In the genomic region with DNA sequence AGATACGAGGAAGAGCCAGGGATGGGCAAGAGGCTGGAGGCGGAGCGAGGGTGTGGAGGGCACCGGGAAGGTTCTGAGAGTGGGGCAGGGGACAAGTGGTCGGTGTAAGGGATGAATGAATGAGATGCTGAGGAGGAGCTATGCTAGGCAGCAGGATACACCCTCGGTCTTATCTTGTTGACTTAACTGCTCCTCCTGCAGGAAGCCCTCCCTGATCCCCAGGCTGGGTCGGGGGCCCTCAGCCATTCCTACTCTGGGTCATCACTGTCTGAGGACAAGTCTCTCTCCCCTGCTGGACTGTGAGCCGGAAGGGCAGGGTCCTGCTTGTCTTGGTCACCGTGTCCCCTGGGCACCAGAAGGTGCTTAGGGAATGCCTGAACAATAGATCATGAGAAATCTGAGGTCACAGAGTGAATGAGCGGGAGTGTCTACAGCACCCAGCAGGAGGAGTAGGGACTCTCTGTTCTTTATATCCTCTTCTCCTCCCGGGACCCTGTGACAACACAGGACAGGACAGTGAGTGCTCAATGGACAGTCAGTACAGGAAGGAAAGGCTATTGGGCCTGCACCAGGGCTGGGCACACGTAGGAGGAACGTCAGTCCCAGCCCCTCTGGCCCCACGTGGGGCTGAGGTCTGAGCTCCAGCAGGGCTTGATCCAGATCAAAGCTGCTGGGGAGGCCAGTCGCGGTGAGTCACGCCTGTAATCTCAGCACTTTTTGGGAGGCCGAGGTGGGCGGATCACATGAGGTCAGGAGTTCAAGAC, we compare ENCODE assay signal across 8 cellular contexts. TPM values are rescaled to one million over a fixed set of nuclear protein-coding genes. Genes with fewer than 3 reads are reported as not detected.
DNase-seq lines count a peak whose midpoint lies in the region; ATAC-seq lines count a peak whose summit lies in the region.

No MANE protein-coding gene starts in this region.

- H3K9me3 ChIP-seq in HUES6 (ENCODE audit: control insufficient read depth, insufficient read depth, low read depth, low read length), result no peaks in the 10 kb centered on the region

- no peak overlapping the region for H3K9ac ChIP-seq in HUES6 (ENCODE audit: low read length)

- peaks cover 41% of the 10 kb centered on the region for H3K27me3 ChIP-seq in HUES6 (ENCODE audit: control insufficient read depth, insufficient read depth, low read length)

- H3K4me3 ChIP-seq in HUES6 (ENCODE audit: low read depth, low read length), result peak overlapping the region; percentile 37

- no peaks in the 10 kb centered on the region for H3K36me3 ChIP-seq in HUES6 (ENCODE audit: control insufficient read depth, insufficient read depth, low read length)

- DNase-seq in AG20443 (ENCODE audit: low spot score), result peak; percentile 76
- peak; percentile 79 for DNase-seq in brain pericyte (ENCODE audit: low read depth, low spot score)
- DNase-seq in lung microvascular endothelial cell (ENCODE audit: low read depth in 2 of 2), result peak; percentile 47 to 88
- DNase-seq in NCI-H1930 (lab: John Stamatoyannopoulos, UW), result no peak
- DNase-seq in hypothalamus (lab: John Stamatoyannopoulos, UW), result no peak
- no peak for DNase-seq in D341Med (ENCODE audit: low spot score)

- H3K4me1 ChIP-seq in HUES6 (ENCODE audit: control insufficient read depth, insufficient read depth, low read length), result peaks cover 15% of the 10 kb centered on the region

- H3K27ac ChIP-seq in HUES6 (ENCODE audit: low read depth, low read length), result no peak overlapping the region

- ATAC-seq in HG02840 (IDR thresholded peaks at IDR 0.05; ENCODE audit: low FRiP score, unreplicated experiment), result no peak

RNA-seq across cellular contexts. Expression of a gene that starts 6.5 kb away (rescaled TPM):
- total RNA-seq in lung microvascular endothelial cell, result 0.20 and 0.22 TPM in 2 replicates

RNA-seq across cellular contexts. Expression of a gene that starts 23.8 kb away (rescaled TPM):
- 22.9 and 36.1 TPM in 2 replicates for total RNA-seq in lung microvascular endothelial cell

RNA-seq across cellular contexts. Expression of a gene that starts 24.3 kb away (rescaled TPM):
- 2.0 and 3.8 TPM in 2 replicates for total RNA-seq in lung microvascular endothelial cell

Comparison
In these comparisons a context has a peak if more than half of its experiments do, and no peak if none do; other contexts are left out.
1. DNase-seq: peak in AG20443 (single experiment), brain pericyte (single experiment) and lung microvascular endothelial cell (2 of 2); none in NCI-H1930 (0 of 2), hypothalamus (0 of 51) and D341Med (single experiment).